ENCODE assay signal across 8 cellular contexts in the genomic region with DNA sequence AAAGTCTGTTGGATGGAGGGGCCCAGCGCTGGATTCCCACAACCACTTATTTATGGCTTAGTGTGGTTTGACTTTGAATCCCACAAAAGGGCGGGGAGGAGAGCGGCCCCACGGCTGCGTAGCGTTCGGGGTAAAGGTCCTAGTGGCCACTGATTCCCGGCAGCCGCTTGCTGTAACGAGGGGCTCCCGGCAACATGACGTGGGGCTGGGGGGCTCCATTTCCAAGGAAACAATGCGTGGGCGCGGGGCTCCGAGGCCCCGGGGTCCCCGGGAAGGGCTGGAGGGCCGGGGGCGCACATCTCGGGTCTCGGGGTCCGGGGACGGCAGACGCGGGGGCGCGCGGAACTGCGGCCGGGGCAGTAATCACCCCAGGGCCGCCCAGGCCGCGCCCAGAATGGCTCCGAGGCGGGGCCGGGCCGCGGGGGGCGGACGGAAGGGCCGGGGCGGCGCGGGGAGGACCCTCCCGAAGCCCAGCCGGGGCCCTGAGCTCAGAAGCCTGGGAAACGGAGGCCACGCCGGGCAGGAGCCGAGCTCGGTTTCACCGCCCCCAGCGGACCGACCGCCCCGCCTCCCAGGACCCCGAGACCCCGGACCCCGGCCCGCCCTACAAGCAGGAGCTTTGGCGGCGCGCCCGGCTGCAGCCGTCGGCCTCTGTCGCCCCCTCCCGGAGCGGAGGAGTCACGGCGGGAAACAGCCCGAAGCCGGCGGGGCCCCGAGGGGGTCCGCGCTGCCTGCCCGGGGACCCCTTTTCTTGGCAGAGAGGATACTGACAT. TPM values are rescaled to one million over a fixed set of nuclear protein-coding genes. Genes with fewer than 3 reads are reported as not detected.
DNase-seq lines count a peak whose midpoint lies in the region; ATAC-seq and TF ChIP-seq lines count a peak whose summit lies in the region.

No MANE protein-coding gene starts in this region.

- CTCF ChIA-PET in Panc1 (lab: Charles Lee): interaction anchor here (0.6 to 1.7 kb wide), 6 partner anchors 16 to 1410 kb away, joined by 4 to 11 read pairs (median 4); no protein-coding TSS in a partner anchor

- DNase-seq in COLO668 (lab: John Stamatoyannopoulos, UW; ENCODE audit: unreplicated experiment) (peak; percentile 87), Panc1 (ENCODE audit: low read depth, low spot score) (no peak), fibroblast of the aortic adventitia (ENCODE audit: low read depth) (peak; percentile 71), nephron progenitor cell (peak; percentile 93)
- peak; percentile 68 for DNase-seq in activated T-helper 2 cell treated with anti-CD3 and anti-CD28 coated beads, Interferon-gamma antibody, Interleukin-2, Interleukin-4, amounts not matched to agents 10 μg/mL and 5 μg/mL and 100 μg/mL, durations not matched to agents 14 hours and 24 hours and 36 hours (ENCODE audit: low spot score)

- intact Hi-C loops in Panc1 (cut with micrococcal nuclease; ENCODE audit: unreplicated experiment): loop anchor here (10.0 kb wide), 1 partner anchor 320 kb away; no protein-coding TSS in a partner anchor
- intact Hi-C loops in activated T-helper 2 cell treated with anti-CD3 and anti-CD28 coated beads, Interferon-gamma antibody, Interleukin-2, Interleukin-4, amounts not matched to agents 10 μg/mL and 5 μg/mL and 100 μg/mL, durations not matched to agents 14 hours and 24 hours and 36 hours (cut with micrococcal nuclease): loop anchor here (1.0 to 2.0 kb wide), 4 partner anchors 34 to 321 kb away; no protein-coding TSS in a partner anchor

- no TSS peak for BruUV-seq in Panc1 (replicated peaks; lab: Mats Ljungman, UMichigan)

- peaks cover 14% of the 10 kb centered on the region for H3K4me1 ChIP-seq in Panc1 (ENCODE audit: control insufficient read depth, insufficient read depth, low read length)

- in situ Hi-C loops in Panc1 (cut with HindIII; ENCODE audit: low pct_unique_long_range_greater_than_20kb, low sequenced_read_pairs): no loop called here

- ATAC-seq in GM19372 (IDR thresholded peaks at IDR 0.05; ENCODE audit: low read depth, unreplicated experiment) (peak; percentile 87), HG03521 (IDR thresholded peaks at IDR 0.05; ENCODE audit: unreplicated experiment) (peak; percentile 75), Panc1 (peak; percentile 90)

- POLR2A ChIA-PET in Panc1 (lab: Charles Lee): no interaction called here

- H3K36me3 ChIP-seq in Panc1 (ENCODE audit: control insufficient read depth, insufficient read depth, low read length): no peaks in the 10 kb centered on the region

- H3K36me3 Mint-ChIP-seq in activated T-helper 2 cell treated with anti-CD3 and anti-CD28 coated beads, Interferon-gamma antibody, Interleukin-2, Interleukin-4, amounts not matched to agents 10 μg/mL and 5 μg/mL and 100 μg/mL, durations not matched to agents 14 hours and 24 hours and 36 hours (ENCODE audit: low read depth): no peaks in the 10 kb centered on the region
- H3K36me3 Mint-ChIP-seq in nephron progenitor cell (ENCODE audit: low read depth): no peaks in the 10 kb centered on the region
- no peaks in the 10 kb centered on the region for H3K36me3 Mint-ChIP-seq in stimulated activated naive CD8-positive, alpha-beta T cell treated with anti-CD3 and anti-CD28 coated beads, Interleukin-15, Interleukin-2, amounts not matched to agents 100 ng/mL and 50 ng/mL, for 24 hours (ENCODE audit: low read depth)

- H3K27ac Mint-ChIP-seq in activated T-helper 2 cell treated with anti-CD3 and anti-CD28 coated beads, Interferon-gamma antibody, Interleukin-2, Interleukin-4, amounts not matched to agents 10 μg/mL and 5 μg/mL and 100 μg/mL, durations not matched to agents 14 hours and 24 hours and 36 hours: peak overlapping the region; percentile 87
- no peak overlapping the region for H3K27ac Mint-ChIP-seq in nephron progenitor cell
- H3K27ac Mint-ChIP-seq in stimulated activated naive CD8-positive, alpha-beta T cell treated with anti-CD3 and anti-CD28 coated beads, Interleukin-15, Interleukin-2, amounts not matched to agents 100 ng/mL and 50 ng/mL, for 24 hours: peak overlapping the region; percentile 87

- H3K4me3 Mint-ChIP-seq in activated T-helper 2 cell treated with anti-CD3 and anti-CD28 coated beads, Interferon-gamma antibody, Interleukin-2, Interleukin-4, amounts not matched to agents 10 μg/mL and 5 μg/mL and 100 μg/mL, durations not matched to agents 14 hours and 24 hours and 36 hours (ENCODE audit: low read depth): peak overlapping the region; percentile 84
- peak overlapping the region; percentile 88 for H3K4me3 Mint-ChIP-seq in nephron progenitor cell
- peak overlapping the region; percentile 83 for H3K4me3 Mint-ChIP-seq in stimulated activated naive CD8-positive, alpha-beta T cell treated with anti-CD3 and anti-CD28 coated beads, Interleukin-15, Interleukin-2, amounts not matched to agents 100 ng/mL and 50 ng/mL, for 24 hours

- peaks cover 14% of the 10 kb centered on the region for H3K4me1 Mint-ChIP-seq in activated T-helper 2 cell treated with anti-CD3 and anti-CD28 coated beads, Interferon-gamma antibody, Interleukin-2, Interleukin-4, amounts not matched to agents 10 μg/mL and 5 μg/mL and 100 μg/mL, durations not matched to agents 14 hours and 24 hours and 36 hours (ENCODE audit: low read depth)
- peaks cover 17% of the 10 kb centered on the region for H3K4me1 Mint-ChIP-seq in nephron progenitor cell
- H3K4me1 Mint-ChIP-seq in stimulated activated naive CD8-positive, alpha-beta T cell treated with anti-CD3 and anti-CD28 coated beads, Interleukin-15, Interleukin-2, amounts not matched to agents 100 ng/mL and 50 ng/mL, for 24 hours (ENCODE audit: low read depth): peaks cover 16% of the 10 kb centered on the region

- H3K27me3 Mint-ChIP-seq in activated T-helper 2 cell treated with anti-CD3 and anti-CD28 coated beads, Interferon-gamma antibody, Interleukin-2, Interleukin-4, amounts not matched to agents 10 μg/mL and 5 μg/mL and 100 μg/mL, durations not matched to agents 14 hours and 24 hours and 36 hours (ENCODE audit: low read depth): peaks cover 29% of the 10 kb centered on the region
- peaks cover 50% of the 10 kb centered on the region for H3K27me3 Mint-ChIP-seq in nephron progenitor cell (ENCODE audit: low read depth, poor library complexity)
- H3K27me3 Mint-ChIP-seq in stimulated activated naive CD8-positive, alpha-beta T cell treated with anti-CD3 and anti-CD28 coated beads, Interleukin-15, Interleukin-2, amounts not matched to agents 100 ng/mL and 50 ng/mL, for 24 hours: peaks cover 14% of the 10 kb centered on the region

- H3K9me3 ChIP-seq in Panc1 (ENCODE audit: control insufficient read depth, insufficient read depth, low read depth, low read length): no peaks in the 10 kb centered on the region

- peak; percentile 98 for TF ChIP-seq CTCF in Panc1 (IDR thresholded peaks at IDR 0.05)
- peak; percentile 84 for TF ChIP-seq CTCF in fibroblast of the aortic adventitia (IDR thresholded peaks at IDR 0.05; ENCODE audit: insufficient read depth, low read length)
- TF ChIP-seq CTCF in nephron progenitor cell (IDR thresholded peaks at IDR 0.05): peak; percentile 80

- H3K27me3 ChIP-seq in Panc1 (ENCODE audit: control insufficient read depth, insufficient read depth, low read length): no peaks in the 10 kb centered on the region

- peak overlapping the region; percentile 84 for H3K27ac ChIP-seq in Panc1 (ENCODE audit: low read length)

- H3K9me3 Mint-ChIP-seq in activated T-helper 2 cell treated with anti-CD3 and anti-CD28 coated beads, Interferon-gamma antibody, Interleukin-2, Interleukin-4, amounts not matched to agents 10 μg/mL and 5 μg/mL and 100 μg/mL, durations not matched to agents 14 hours and 24 hours and 36 hours: no peaks in the 10 kb centered on the region
- H3K9me3 Mint-ChIP-seq in nephron progenitor cell: no peaks in the 10 kb centered on the region
- no peaks in the 10 kb centered on the region for H3K9me3 Mint-ChIP-seq in stimulated activated naive CD8-positive, alpha-beta T cell treated with anti-CD3 and anti-CD28 coated beads, Interleukin-15, Interleukin-2, amounts not matched to agents 100 ng/mL and 50 ng/mL, for 24 hours

- H3K4me3 ChIP-seq in Panc1 (ENCODE audit: low read depth in 2 of 2, low read length in 2 of 2) (peak overlapping the region; percentile 57 to 77), fibroblast of the aortic adventitia (ENCODE audit: low read depth, low read length) (peak overlapping the region; percentile 67)

RNA-seq across cellular contexts. Expression of gene MLPH, which starts 11.9 kb away (rescaled TPM):
- 60.2 TPM for total RNA-seq in Panc1 (2021; ENCODE audit: unreplicated experiment)
- polyA plus RNA-seq in Panc1 (2012; ENCODE audit: insufficient read length): 42.9 TPM
- total RNA-seq in activated T-helper 2 cell treated with anti-CD3 and anti-CD28 coated beads, Interferon-gamma antibody, Interleukin-2, Interleukin-4, amounts not matched to agents 10 μg/mL and 5 μg/mL and 100 μg/mL, durations not matched to agents 14 hours and 24 hours and 36 hours: not detected in 2 replicates
- total RNA-seq in fibroblast of the aortic adventitia (ENCODE audit: low replicate concordance): 5.2 and 6.1 TPM in 2 replicates
